12 cellular contexts compared by ENCODE assay signal in genomic region chr10:34743804-34744203, GRCh38.
DNase-seq lines count a peak whose midpoint lies in the region; ATAC-seq, FAIRE-seq and TF ChIP-seq lines count a peak whose summit lies in the region.
"Had no signal": no experiment of that assay in that cellular context is flagged by ENCODE, and none has a peak within 500 bp of the region (broad histone marks: within the 10 kb centered on the region; RNA-seq: fewer than 3 reads in every experiment).

No MANE protein-coding gene starts in this region.

- TF ChIP-seq CTCF in BE2C (IDR thresholded peaks at IDR 0.05; ENCODE audit: low read depth, low read length) = no peak
- no peak for TF ChIP-seq CTCF in astrocyte (IDR thresholded peaks at IDR 0.05; ENCODE audit: insufficient read depth, low read depth, low read length)
- TF ChIP-seq CTCF in prostate gland (IDR thresholded peaks at IDR 0.05) = no peak

- DNase-seq in BE2C (peak; percentile 41), astrocyte (ENCODE audit: low read depth) (peak; percentile 47), Right ventricle myocardium inferior (ENCODE audit: missing footprints) (no peak), prostate gland (ENCODE audit: low spot score) (peak; percentile 75), iPS-NIHi7 (ENCODE audit: extremely low spot score) (no peak)
- DNase-seq in activated CD8-positive, alpha-beta memory T cell treated with anti-CD3 and anti-CD28 coated beads, Interleukin-2, amount 10 ng/mL, durations not matched to agents 7 days and 5 days = no peak
- DNase-seq: activated CD4-positive, alpha-beta T cell treated with anti-CD3 and anti-CD28 coated beads, Interleukin-2, amount 50 U/mL, for 1 hour; activated naive CD8-positive, alpha-beta T cell treated with anti-CD3 and anti-CD28 coated beads, Interleukin-2, amount 10 ng/mL, durations not matched to agents 7 days and 5 days; effector CD4-positive, alpha-beta T cell; GDM1 had no signal

- H3K9ac ChIP-seq in astrocyte (ENCODE audit: low read length) = no peak overlapping the region

- H3K79me2 ChIP-seq in astrocyte (ENCODE audit: insufficient read depth, low read length) = peaks cover 54% of the 10 kb centered on the region

- H3K4me3 ChIP-seq in BE2C (ENCODE audit: low read depth, low read length) (no peak overlapping the region), astrocyte (ENCODE audit: insufficient read depth, low read depth, low read length) (no peak overlapping the region), prostate gland (no peak overlapping the region)

- H3K27me3 Mint-ChIP-seq in astrocyte (ENCODE audit: low read depth, unreplicated experiment) = no peaks in the 10 kb centered on the region
- H3K27me3 Mint-ChIP-seq in activated CD8-positive, alpha-beta memory T cell treated with anti-CD3 and anti-CD28 coated beads, Interleukin-2, amount 10 ng/mL, durations not matched to agents 7 days and 5 days = peaks cover 11% of the 10 kb centered on the region

- intact Hi-C loops in Right ventricle myocardium inferior (cut with DNase I) (loop anchor here (2.0 kb wide), 1 partner anchor 17 kb away; no protein-coding TSS in a partner anchor), prostate gland (cut with DNase I) (loop anchor here (5.0 to 10.0 kb wide), 3 partner anchors 33 to 191 kb away; no protein-coding TSS in a partner anchor)

- no peak overlapping the region for H2AFZ ChIP-seq in astrocyte (ENCODE audit: low read depth, low read length)

- peaks cover 4% of the 10 kb centered on the region for H3K9me3 Mint-ChIP-seq in astrocyte (ENCODE audit: unreplicated experiment)
- H3K9me3 Mint-ChIP-seq in activated CD8-positive, alpha-beta memory T cell treated with anti-CD3 and anti-CD28 coated beads, Interleukin-2, amount 10 ng/mL, durations not matched to agents 7 days and 5 days (ENCODE audit: low read depth) = no peaks in the 10 kb centered on the region
- H3K9me3 Mint-ChIP-seq: activated naive CD8-positive, alpha-beta T cell treated with anti-CD3 and anti-CD28 coated beads, Interleukin-2, amount 10 ng/mL, durations not matched to agents 7 days and 5 days had no signal

- ATAC-seq in Right ventricle myocardium inferior (peak; percentile 91), HG02571 (IDR thresholded peaks at IDR 0.05; ENCODE audit: unreplicated experiment) (no peak), GM21526 (IDR thresholded peaks at IDR 0.05; ENCODE audit: low FRiP score, unreplicated experiment) (no peak)
- no peak for ATAC-seq in activated CD8-positive, alpha-beta memory T cell treated with anti-CD3 and anti-CD28 coated beads, Interleukin-2, amount 10 ng/mL, durations not matched to agents 7 days and 5 days

- no peak overlapping the region for H3K27ac Mint-ChIP-seq in astrocyte (ENCODE audit: unreplicated experiment)
- no peak overlapping the region for H3K27ac Mint-ChIP-seq in activated CD8-positive, alpha-beta memory T cell treated with anti-CD3 and anti-CD28 coated beads, Interleukin-2, amount 10 ng/mL, durations not matched to agents 7 days and 5 days
- H3K27ac Mint-ChIP-seq: activated naive CD8-positive, alpha-beta T cell treated with anti-CD3 and anti-CD28 coated beads, Interleukin-2, amount 10 ng/mL, durations not matched to agents 7 days and 5 days had no signal

- H3K4me2 ChIP-seq in astrocyte (ENCODE audit: low read length) = peak overlapping the region; percentile 27

- H3K27ac ChIP-seq in astrocyte (ENCODE audit: low read depth, low read length) (no peak overlapping the region), prostate gland (peak overlapping the region in 1 of 2 donors; percentile 35)

- no peak for TF ChIP-seq POLR2A in prostate gland (IDR thresholded peaks at IDR 0.05)

- no peaks in the 10 kb centered on the region for H3K36me3 ChIP-seq in BE2C
- no peaks in the 10 kb centered on the region for H3K36me3 ChIP-seq in astrocyte (ENCODE audit: insufficient read depth, low read length)
- H3K36me3 ChIP-seq in prostate gland = no peaks in the 10 kb centered on the region

- no peak for FAIRE-seq in astrocyte (lab: Jason Lieb, UNC)

- H4K20me1 ChIP-seq in astrocyte (ENCODE audit: insufficient read depth, low read length) = peaks cover 57% of the 10 kb centered on the region

- H3K27me3 ChIP-seq in BE2C = no peaks in the 10 kb centered on the region
- no peaks in the 10 kb centered on the region for H3K27me3 ChIP-seq in astrocyte (ENCODE audit: insufficient read depth, low read length)
- H3K27me3 ChIP-seq in prostate gland (replicated peaks; ENCODE audit: insufficient read depth) = no peaks in the 10 kb centered on the region

- H3K4me1 ChIP-seq in BE2C = peaks cover 20% of the 10 kb centered on the region
- H3K4me1 ChIP-seq in astrocyte (ENCODE audit: insufficient read depth, low read length) = peaks cover 19% of the 10 kb centered on the region
- peaks cover 7% of the 10 kb centered on the region for H3K4me1 ChIP-seq in prostate gland (replicated peaks)

- H3K9me3 ChIP-seq in BE2C = no peaks in the 10 kb centered on the region
- H3K9me3 ChIP-seq in astrocyte (ENCODE audit: insufficient read depth, low read depth, low read length) = no peaks in the 10 kb centered on the region
- H3K9me3 ChIP-seq in prostate gland = no peaks in the 10 kb centered on the region

- no peaks in the 10 kb centered on the region for H3K36me3 Mint-ChIP-seq in astrocyte (ENCODE audit: low read depth, unreplicated experiment)
- no peaks in the 10 kb centered on the region for H3K36me3 Mint-ChIP-seq in activated CD8-positive, alpha-beta memory T cell treated with anti-CD3 and anti-CD28 coated beads, Interleukin-2, amount 10 ng/mL, durations not matched to agents 7 days and 5 days
- H3K36me3 Mint-ChIP-seq: activated naive CD8-positive, alpha-beta T cell treated with anti-CD3 and anti-CD28 coated beads, Interleukin-2, amount 10 ng/mL, durations not matched to agents 7 days and 5 days had no signal

- WGBS in prostate gland = 11% methylated on average over 7 of the region's 7 CpGs

- no peak overlapping the region for H3K4me3 Mint-ChIP-seq in astrocyte (ENCODE audit: unreplicated experiment)
- no peak overlapping the region for H3K4me3 Mint-ChIP-seq in activated CD8-positive, alpha-beta memory T cell treated with anti-CD3 and anti-CD28 coated beads, Interleukin-2, amount 10 ng/mL, durations not matched to agents 7 days and 5 days
- H3K4me3 Mint-ChIP-seq: activated naive CD8-positive, alpha-beta T cell treated with anti-CD3 and anti-CD28 coated beads, Interleukin-2, amount 10 ng/mL, durations not matched to agents 7 days and 5 days had no signal

- CTCF ChIA-PET in activated CD8-positive, alpha-beta memory T cell treated with anti-CD3 and anti-CD28 coated beads, Interleukin-2, amount 10 ng/mL, durations not matched to agents 7 days and 5 days (lab: Charles Lee) = no interaction called here

- H3K4me1 Mint-ChIP-seq in astrocyte (ENCODE audit: low read depth, unreplicated experiment) = peaks cover 27% of the 10 kb centered on the region
- H3K4me1 Mint-ChIP-seq in activated CD8-positive, alpha-beta memory T cell treated with anti-CD3 and anti-CD28 coated beads, Interleukin-2, amount 10 ng/mL, durations not matched to agents 7 days and 5 days = no peaks in the 10 kb centered on the region

Comparison
In these comparisons a context has a peak if more than half of its experiments do, and no peak if none do; other contexts are left out.
1. DNase-seq: peak in BE2C (single experiment), astrocyte (single experiment) and prostate gland (single experiment); none in Right ventricle myocardium inferior (single experiment), iPS-NIHi7 (single experiment) and activated CD8-positive, alpha-beta memory T cell treated with anti-CD3 and anti-CD28 coated beads, Interleukin-2, amount 10 ng/mL, durations not matched to agents 7 days and 5 days (single experiment).